Comparison of ENCODE assay signal across 12 cellular contexts in genomic region chr9:33101104-33101951, GRCh38. TPM values are rescaled to one million over a fixed set of nuclear protein-coding genes. Genes with fewer than 3 reads are reported as not detected.
DNase-seq lines count a peak whose midpoint lies in the region; ATAC-seq and TF ChIP-seq lines count a peak whose summit lies in the region.
"Had no signal": no experiment of that assay in that cellular context is flagged by ENCODE, and none has a peak within 500 bp of the region (broad histone marks: within the 10 kb centered on the region; RNA-seq: fewer than 3 reads in every experiment).

No MANE protein-coding gene starts in this region.

- ATAC-seq in GM21381 (IDR thresholded peaks at IDR 0.05; ENCODE audit: unreplicated experiment) (no peak), HG02852 (IDR thresholded peaks at IDR 0.05; ENCODE audit: unreplicated experiment) (no peak)

- no peak overlapping the region for H2BK120ac ChIP-seq in mesenchymal stem cell (ENCODE audit: low read depth, low read length)

- H3K9me3 ChIP-seq in MG63: no peaks in the 10 kb centered on the region; the same call in 1 of the 2 replicates
- no peaks in the 10 kb centered on the region for H3K9me3 ChIP-seq in mesenchymal stem cell (ENCODE audit: control insufficient read depth, low read length)
- H3K9me3 ChIP-seq in uterus: no peaks in the 10 kb centered on the region
- H3K9me3 ChIP-seq: BLaER1, Peyer's patch had no signal

- H3K27ac ChIP-seq in mesenchymal stem cell (ENCODE audit: low read length, poor library complexity, severe bottlenecking): peak overlapping the region; percentile 15
- no peak overlapping the region for H3K27ac ChIP-seq in uterus
- H3K27ac ChIP-seq: BLaER1, Peyer's patch had no signal

- H3K79me1 ChIP-seq in mesenchymal stem cell (replicated peaks; ENCODE audit: low read length, poor library complexity, severe bottlenecking): no peaks in the 10 kb centered on the region

- 94% methylated on average over 10 of the region's 10 CpGs for WGBS in mesenchymal stem cell

- H3K23ac ChIP-seq in mesenchymal stem cell (ENCODE audit: low read length in 2 of 2): no peak overlapping the region

- no peak for TF ChIP-seq POLR2A in uterus (IDR thresholded peaks at IDR 0.05)

- H3K4me1 ChIP-seq in mesenchymal stem cell (ENCODE audit: control insufficient read depth, insufficient read depth, low read depth, low read length) (peaks cover 18% of the 10 kb centered on the region), uterus (no peaks in the 10 kb centered on the region)
- H3K4me1 ChIP-seq: Peyer's patch had no signal

- DNase-seq in ACHN (peak; percentile 66), MG63 (peak; percentile 93), ecto neural progenitor cell (ENCODE audit: low spot score) (peak; percentile 13), mesenchymal stem cell (peak; percentile 52), uterus (no peak), DMS79 (lab: John Stamatoyannopoulos, UW) (no peak)
- DNase-seq: central memory CD4-positive, alpha-beta T cell; Peyer's patch; stimulated activated CD4-positive, alpha-beta T cell treated with anti-CD3 and anti-CD28 coated beads, Interleukin-12 subunit alpha, Interleukin-12 subunit beta, amount 100 ng/mL, for 4 hours had no signal

- TF ChIP-seq CTCF in uterus (IDR thresholded peaks at IDR 0.05): no peak

- H2AFZ ChIP-seq in mesenchymal stem cell (ENCODE audit: low read depth, low read length): no peak overlapping the region

- no peak overlapping the region for H3K9ac ChIP-seq in mesenchymal stem cell (ENCODE audit: low read length)
- H3K9ac ChIP-seq: BLaER1 had no signal

- H3K36me3 ChIP-seq in MG63: no peaks in the 10 kb centered on the region; the same call in 1 of the 2 replicates
- no peaks in the 10 kb centered on the region for H3K36me3 ChIP-seq in mesenchymal stem cell (ENCODE audit: control insufficient read depth in 1 of 2, insufficient read depth in 2 of 2, low read depth in 1 of 2, low read length in 2 of 2)
- H3K36me3 ChIP-seq in uterus: no peaks in the 10 kb centered on the region
- H3K36me3 ChIP-seq: BLaER1, Peyer's patch had no signal

- H2BK12ac ChIP-seq in mesenchymal stem cell (ENCODE audit: low read length in 2 of 2): no peak overlapping the region

- no peak overlapping the region for H3K4ac ChIP-seq in mesenchymal stem cell (ENCODE audit: low read depth in 1 of 2, low read length in 2 of 2)

- H3K4me3 ChIP-seq in MG63 (no peak overlapping the region), mesenchymal stem cell (ENCODE audit: insufficient read depth in 1 of 2, low read depth in 1 of 2, low read length in 2 of 2) (no peak overlapping the region), uterus (no peak overlapping the region)
- H3K4me3 ChIP-seq: BLaER1, Peyer's patch had no signal

- no peak overlapping the region for H4K91ac ChIP-seq in mesenchymal stem cell (ENCODE audit: low read length)

- peak overlapping the region; percentile 60 for H2AK5ac ChIP-seq in mesenchymal stem cell (ENCODE audit: low read length, severe bottlenecking)

- no peak overlapping the region for H3K14ac ChIP-seq in mesenchymal stem cell (ENCODE audit: low read length in 2 of 2)

- no peak overlapping the region for H2BK5ac ChIP-seq in mesenchymal stem cell (ENCODE audit: low read depth, low read length, poor library complexity, severe bottlenecking)

- intact Hi-C loops in uterus (cut with DNase I; ENCODE audit: low total_unique reads): no loop called here

- peak overlapping the region in 1 of 2 experiments; percentile 25 for H3K18ac ChIP-seq in mesenchymal stem cell (ENCODE audit: low read depth in 1 of 2, low read length in 2 of 2)

- H4K8ac ChIP-seq in mesenchymal stem cell (ENCODE audit: low read length): no peak overlapping the region

- no peak overlapping the region for H3K4me2 ChIP-seq in mesenchymal stem cell (ENCODE audit: low read length, poor library complexity, severe bottlenecking)
- H3K4me2 ChIP-seq: BLaER1 had no signal

- H3K27me3 ChIP-seq in MG63: no peaks in the 10 kb centered on the region
- H3K27me3 ChIP-seq in mesenchymal stem cell (ENCODE audit: control insufficient read depth in 1 of 2, insufficient read depth in 1 of 2, low read length in 2 of 2): no peaks in the 10 kb centered on the region
- no peaks in the 10 kb centered on the region for H3K27me3 ChIP-seq in uterus
- H3K27me3 ChIP-seq: BLaER1, Peyer's patch had no signal

- in situ Hi-C loops in ACHN (cut with HindIII; ENCODE audit: low pct_ligation_motif_present, low pct_unique_long_range_greater_than_20kb, low sequenced_read_pairs): no loop called here

- no peak overlapping the region for H2BK15ac ChIP-seq in mesenchymal stem cell (ENCODE audit: low read depth, poor library complexity, severe bottlenecking)

RNA-seq across cellular contexts. Expression of gene SMU1, which starts 24.9 kb away (rescaled TPM):
- total RNA-seq in MG63 (2014; rRNA removed; shearing (Covaris generic); ENCODE audit: low replicate concordance): 26.6 and 27.1 TPM in 2 replicates
- polyA plus RNA-seq in mesenchymal stem cell (2013, experiment 1 of 2): 10.1 TPM
- polyA plus RNA-seq in mesenchymal stem cell (2013, experiment 2 of 2): 10.5 TPM
- total RNA-seq in uterus: 10 to 100 TPM; 12.0 to 45.9 (median 22.6) TPM

Comparison
In these comparisons a context has a peak if more than half of its experiments do, and no peak if none do; other contexts are left out.
1. DNase-seq: peak in ACHN (single experiment), MG63 (single experiment), ecto neural progenitor cell (single experiment) and mesenchymal stem cell (single experiment); none in uterus (0 of 2) and DMS79 (single experiment).